Comparison of ENCODE assay signal across 2 cellular contexts in genomic region chr2:181910028-181910763, GRCh38.
TF ChIP-seq lines count a peak whose summit lies in the region.

No MANE protein-coding gene starts in this region.

TF ChIP-seq in HepG2, 621 proteins besides CTCF, POLR2A, EP300 and RAD21 (continued from another document and continues in another):
- TF ChIP-seq HNF1A (IDR thresholded peaks at IDR 0.05; ENCODE audit: low read depth) (peak; percentile 56), HNF1A (CRISPR knock-in tag; IDR thresholded peaks at IDR 0.05; ENCODE audit: borderline replicate concordance) (no peak), TBL1XR1 (IDR thresholded peaks at IDR 0.05; ENCODE audit: borderline replicate concordance, low read length, partially characterized antibody) (no peak), PCBP2 (optimal IDR thresholded peaks at IDR 0.05; ENCODE audit: low read depth, low read length, poor library complexity, severe bottlenecking) (no peak), ARNT (IDR thresholded peaks at IDR 0.05) (no peak), ZNF891 (CRISPR knock-in tag; IDR thresholded peaks at IDR 0.05) (no peak), TCF7 (IDR thresholded peaks at IDR 0.05; ENCODE audit: low read depth) (peak; percentile 26; the same call in 1 of the 2 replicates), NFIB (CRISPR knock-in tag; IDR thresholded peaks at IDR 0.05; ENCODE audit: borderline replicate concordance) (no peak), PRDM10 (CRISPR knock-in tag; IDR thresholded peaks at IDR 0.05; ENCODE audit: low read depth) (no peak), TARDBP (CRISPR knock-in tag; IDR thresholded peaks at IDR 0.05) (0 out of 2 replicates have a peak, but pooled peaks have one; percentile 29), REXO4 (CRISPR knock-in tag; IDR thresholded peaks at IDR 0.05; ENCODE audit: borderline replicate concordance) (no peak), MED13 (CRISPR knock-in tag; IDR thresholded peaks at IDR 0.05) (no peak), ZSCAN21 (CRISPR knock-in tag; IDR thresholded peaks at IDR 0.05; ENCODE audit: borderline replicate concordance) (no peak), GATAD2A (CRISPR knock-in tag; IDR thresholded peaks at IDR 0.05) (peak; percentile 31), ZNF124 (CRISPR knock-in tag; IDR thresholded peaks at IDR 0.05) (no peak), ZNF710 (CRISPR knock-in tag; IDR thresholded peaks at IDR 0.05; ENCODE audit: borderline replicate concordance) (peak; percentile 83; the same call in 1 of the 2 replicates), ZNF639 (CRISPR knock-in tag; conservative IDR thresholded peaks at IDR 0.05) (no peak)

TF ChIP-seq in HEK293T, 16 proteins besides CTCF, POLR2A, EP300 and RAD21 (continued from another document):
- no peak for TF ChIP-seq PKNOX1 (IDR thresholded peaks at IDR 0.05)
